ENCODE assay signal across 13 cellular contexts in the genomic region with DNA sequence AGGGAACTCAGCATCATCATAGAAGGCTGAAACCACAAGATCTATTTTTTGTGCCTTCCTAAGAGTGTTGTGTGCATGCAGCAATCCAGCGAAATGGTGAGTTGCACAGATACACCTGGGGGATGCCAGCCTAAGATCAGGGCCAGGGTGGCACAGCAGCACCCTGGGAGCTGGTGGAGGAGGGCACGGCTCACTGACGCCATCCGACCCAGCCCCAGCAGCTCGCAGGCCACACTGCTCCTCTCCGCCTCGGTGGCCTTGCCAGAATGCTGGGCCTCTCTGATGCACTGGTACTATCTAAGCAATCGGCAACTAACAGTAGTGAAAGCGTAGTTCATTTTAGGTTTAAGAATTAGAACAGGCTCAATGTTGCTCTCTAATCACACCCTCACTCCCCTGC. TPM values are rescaled to one million over a fixed set of nuclear protein-coding genes. Genes with fewer than 3 reads are reported as not detected.
DNase-seq lines count a peak whose midpoint lies in the region; TF ChIP-seq lines count a peak whose summit lies in the region.
"Had no signal": no experiment of that assay in that cellular context is flagged by ENCODE, and none has a peak within 500 bp of the region (broad histone marks: within the 10 kb centered on the region; RNA-seq: fewer than 3 reads in every experiment).

No MANE protein-coding gene starts in this region.

- intact Hi-C loops in esophagus squamous epithelium (cut with DNase I): no loop called here

- H3K4me2 ChIP-seq in BLaER1: peak overlapping the region; percentile 62
- H3K4me2 ChIP-seq: neural progenitor cell had no signal

- 52 to 80% methylated on average over 4 to 8 of the region's 9 CpGs for WGBS in esophagus squamous epithelium, 2 donors

- H3K4me3 ChIP-seq in BLaER1: no peak overlapping the region
- no peak overlapping the region for H3K4me3 ChIP-seq in Peyer's patch
- no peak overlapping the region for H3K4me3 ChIP-seq in esophagus squamous epithelium
- no peak overlapping the region for H3K4me3 ChIP-seq in rectal smooth muscle tissue (ENCODE audit: low read length)
- H3K4me3 ChIP-seq: neural progenitor cell had no signal

- H3K9me3 ChIP-seq in BLaER1 (no peaks in the 10 kb centered on the region), Peyer's patch (no peaks in the 10 kb centered on the region), esophagus squamous epithelium (no peaks in the 10 kb centered on the region)

- no peak for TF ChIP-seq POLR2A in Peyer's patch (IDR thresholded peaks at IDR 0.05)
- TF ChIP-seq POLR2A in esophagus squamous epithelium (IDR thresholded peaks at IDR 0.05): no peak

- H3K9ac ChIP-seq in BLaER1 (peak overlapping the region; percentile 7; the same call in 1 of the 2 replicates), rectal smooth muscle tissue (ENCODE audit: low read length) (no peak overlapping the region)
- H3K9ac ChIP-seq: neural progenitor cell had no signal

- H3K36me3 ChIP-seq in BLaER1: peaks cover 12% of the 10 kb centered on the region; the same call in 1 of the 2 replicates
- H3K36me3 ChIP-seq in Peyer's patch: peaks cover 0 to 8% (median 0%) of the 10 kb centered on the region in 3 donors
- H3K36me3 ChIP-seq in esophagus squamous epithelium: peaks cover 0 to 15% (median 0%) of the 10 kb centered on the region in 3 donors
- H3K36me3 ChIP-seq in rectal smooth muscle tissue (ENCODE audit: control insufficient read depth, insufficient read depth, low read length): no peaks in the 10 kb centered on the region
- H3K36me3 ChIP-seq: neural progenitor cell had no signal

- peaks cover 88% of the 10 kb centered on the region for H3K4me1 ChIP-seq in BLaER1
- peaks cover 0 to 82% (median 22%) of the 10 kb centered on the region in 4 donors for H3K4me1 ChIP-seq in Peyer's patch
- H3K4me1 ChIP-seq in esophagus squamous epithelium: peaks cover 46 to 98% (median 73%) of the 10 kb centered on the region in 3 donors
- H3K4me1 ChIP-seq in rectal smooth muscle tissue (ENCODE audit: control insufficient read depth, insufficient read depth, low read length): peaks cover 69% of the 10 kb centered on the region

- H3K27ac ChIP-seq in BLaER1: no peak overlapping the region
- peak overlapping the region; percentile 50 to 77 (median 66) for H3K27ac ChIP-seq in Peyer's patch
- H3K27ac ChIP-seq in esophagus squamous epithelium: peak overlapping the region; percentile 32 to 92 (median 87)
- peak overlapping the region; percentile 88 for H3K27ac ChIP-seq in rectal smooth muscle tissue (ENCODE audit: low read depth, low read length)

- no peaks in the 10 kb centered on the region for H3K27me3 ChIP-seq in BLaER1
- no peaks in the 10 kb centered on the region for H3K27me3 ChIP-seq in Peyer's patch
- no peaks in the 10 kb centered on the region for H3K27me3 ChIP-seq in esophagus squamous epithelium
- no peaks in the 10 kb centered on the region for H3K27me3 ChIP-seq in rectal smooth muscle tissue (ENCODE audit: control insufficient read depth, insufficient read depth, low read length)
- H3K27me3 ChIP-seq: neural progenitor cell had no signal

- DNase-seq in Peyer's patch (no peak), esophagus squamous epithelium (lab: John Stamatoyannopoulos, UW) (no peak), putamen (ENCODE audit: low spot score) (no peak), NCI-H1092 treated with DMSO at 0.1 percent for 48 hours (lab: John Stamatoyannopoulos, UW) (no peak), inferior parietal cortex (ENCODE audit: extremely low spot score) (no peak), RPMI8226 (no peak)
- DNase-seq: activated gamma-delta T cell; hypothalamus; NCI-H1048; stimulated activated CD4-positive, alpha-beta T cell treated with anti-CD3 and anti-CD28 coated beads, Interleukin-4, amount 100 ng/mL, for 24 hours had no signal

- H4K20me1 ChIP-seq in BLaER1: peaks cover 100% of the 10 kb centered on the region

- TF ChIP-seq CTCF in Peyer's patch (IDR thresholded peaks at IDR 0.05): no peak
- no peak for TF ChIP-seq CTCF in esophagus squamous epithelium (IDR thresholded peaks at IDR 0.05)

RNA-seq across cellular contexts. Expression of gene CAPZB, which starts 37.8 kb away (rescaled TPM):
- total RNA-seq in Peyer's patch (100 to 1,000 TPM; 107 to 210 (median 119) TPM), esophagus squamous epithelium (100 to 1,000 TPM in 3 of 4 donors, 10 to 100 TPM in 1; 89.4 to 146 (median 126) TPM)
